1 cellular context compared by ENCODE assay signal in the genomic region with DNA sequence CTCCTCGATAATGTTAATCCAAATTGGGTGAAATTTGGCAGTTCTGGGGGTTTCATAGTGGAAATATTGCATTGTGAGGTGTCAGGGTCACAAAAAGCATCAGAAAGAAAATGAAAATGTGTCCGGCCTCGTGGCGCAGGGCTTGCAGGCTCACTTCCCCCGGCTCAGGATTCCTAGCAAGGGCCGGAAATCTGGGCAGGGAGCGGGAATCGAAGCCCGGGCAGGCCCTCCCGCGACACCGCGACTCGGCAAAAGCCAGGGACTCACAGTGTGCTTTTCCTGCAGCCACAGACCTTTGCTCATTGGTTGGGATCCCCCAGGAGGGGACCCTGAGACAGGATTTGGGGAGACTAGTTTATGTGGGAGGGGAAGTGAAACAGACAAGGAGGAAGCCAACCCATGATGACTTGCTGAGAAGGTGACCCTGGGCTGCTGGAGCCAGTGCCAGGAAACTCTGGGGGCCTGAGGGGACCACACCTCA.
TF ChIP-seq lines count a peak whose summit lies in the region.

No MANE protein-coding gene starts in this region.

TF ChIP-seq in H1, 55 proteins besides CTCF, POLR2A, EP300 and RAD21:
- TF ChIP-seq SIRT6 (IDR thresholded peaks at IDR 0.05; ENCODE audit: low read length) (no peak), E2F6 (IDR thresholded peaks at IDR 0.05) (peak; percentile 28; the same call in 1 of the 2 replicates)
TF ChIP-seq in H1: peak in this region for 1.
